ENCODE assay signal across 1 cellular context in the genomic region with DNA sequence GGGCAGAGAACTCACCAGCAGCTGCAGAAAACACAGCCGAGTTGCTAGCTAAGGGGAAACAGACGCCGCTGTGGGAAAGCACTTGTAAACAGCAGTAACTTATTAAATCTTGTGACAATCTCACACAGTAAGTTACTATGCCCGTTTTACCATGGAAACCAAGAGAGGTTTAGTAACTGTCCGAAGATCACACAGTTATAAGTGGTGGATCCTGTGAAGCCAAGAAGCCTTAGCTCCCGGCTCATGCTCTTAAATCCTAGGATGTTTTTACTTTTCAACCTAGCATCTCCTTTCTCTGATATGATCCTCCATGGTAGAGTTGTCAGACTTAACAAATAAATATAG.
TF ChIP-seq lines count a peak whose summit lies in the region.

No MANE protein-coding gene starts in this region.

TF ChIP-seq in HEK293, 187 proteins besides CTCF, POLR2A, EP300 and RAD21 (continued from another document):
- TF ChIP-seq, protein P1, sequence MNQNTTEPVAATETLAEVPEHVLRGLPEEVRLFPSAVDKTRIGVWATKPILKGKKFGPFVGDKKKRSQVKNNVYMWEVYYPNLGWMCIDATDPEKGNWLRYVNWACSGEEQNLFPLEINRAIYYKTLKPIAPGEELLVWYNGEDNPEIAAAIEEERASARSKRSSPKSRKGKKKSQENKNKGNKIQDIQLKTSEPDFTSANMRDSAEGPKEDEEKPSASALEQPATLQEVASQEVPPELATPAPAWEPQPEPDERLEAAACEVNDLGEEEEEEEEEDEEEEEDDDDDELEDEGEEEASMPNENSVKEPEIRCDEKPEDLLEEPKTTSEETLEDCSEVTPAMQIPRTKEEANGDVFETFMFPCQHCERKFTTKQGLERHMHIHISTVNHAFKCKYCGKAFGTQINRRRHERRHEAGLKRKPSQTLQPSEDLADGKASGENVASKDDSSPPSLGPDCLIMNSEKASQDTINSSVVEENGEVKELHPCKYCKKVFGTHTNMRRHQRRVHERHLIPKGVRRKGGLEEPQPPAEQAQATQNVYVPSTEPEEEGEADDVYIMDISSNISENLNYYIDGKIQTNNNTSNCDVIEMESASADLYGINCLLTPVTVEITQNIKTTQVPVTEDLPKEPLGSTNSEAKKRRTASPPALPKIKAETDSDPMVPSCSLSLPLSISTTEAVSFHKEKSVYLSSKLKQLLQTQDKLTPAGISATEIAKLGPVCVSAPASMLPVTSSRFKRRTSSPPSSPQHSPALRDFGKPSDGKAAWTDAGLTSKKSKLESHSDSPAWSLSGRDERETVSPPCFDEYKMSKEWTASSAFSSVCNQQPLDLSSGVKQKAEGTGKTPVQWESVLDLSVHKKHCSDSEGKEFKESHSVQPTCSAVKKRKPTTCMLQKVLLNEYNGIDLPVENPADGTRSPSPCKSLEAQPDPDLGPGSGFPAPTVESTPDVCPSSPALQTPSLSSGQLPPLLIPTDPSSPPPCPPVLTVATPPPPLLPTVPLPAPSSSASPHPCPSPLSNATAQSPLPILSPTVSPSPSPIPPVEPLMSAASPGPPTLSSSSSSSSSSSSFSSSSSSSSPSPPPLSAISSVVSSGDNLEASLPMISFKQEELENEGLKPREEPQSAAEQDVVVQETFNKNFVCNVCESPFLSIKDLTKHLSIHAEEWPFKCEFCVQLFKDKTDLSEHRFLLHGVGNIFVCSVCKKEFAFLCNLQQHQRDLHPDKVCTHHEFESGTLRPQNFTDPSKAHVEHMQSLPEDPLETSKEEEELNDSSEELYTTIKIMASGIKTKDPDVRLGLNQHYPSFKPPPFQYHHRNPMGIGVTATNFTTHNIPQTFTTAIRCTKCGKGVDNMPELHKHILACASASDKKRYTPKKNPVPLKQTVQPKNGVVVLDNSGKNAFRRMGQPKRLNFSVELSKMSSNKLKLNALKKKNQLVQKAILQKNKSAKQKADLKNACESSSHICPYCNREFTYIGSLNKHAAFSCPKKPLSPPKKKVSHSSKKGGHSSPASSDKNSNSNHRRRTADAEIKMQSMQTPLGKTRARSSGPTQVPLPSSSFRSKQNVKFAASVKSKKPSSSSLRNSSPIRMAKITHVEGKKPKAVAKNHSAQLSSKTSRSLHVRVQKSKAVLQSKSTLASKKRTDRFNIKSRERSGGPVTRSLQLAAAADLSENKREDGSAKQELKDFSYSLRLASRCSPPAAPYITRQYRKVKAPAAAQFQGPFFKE (tag by site-specific recombination; IDR thresholded peaks at IDR 0.05; ENCODE audit: borderline replicate concordance) = no peak
